23 cellular contexts compared by ENCODE assay signal in genomic region chr10:114295393-114295792, GRCh38. TPM values are rescaled to one million over a fixed set of nuclear protein-coding genes. Genes with fewer than 3 reads are reported as not detected.
A peak's percentile ranks its signal among the peaks of the same experiment; 100 is the strongest.
DNase-seq lines count a peak whose midpoint lies in the region; ATAC-seq, FAIRE-seq and TF ChIP-seq lines count a peak whose summit lies in the region.
"Had no signal": no experiment of that assay in that cellular context is flagged by ENCODE, and none has a peak within 500 bp of the region (broad histone marks: within the 10 kb centered on the region; RNA-seq: fewer than 3 reads in every experiment).

No MANE protein-coding gene starts in this region.

- no peaks in the 10 kb centered on the region for H3K79me2 ChIP-seq in mammary epithelial cell (ENCODE audit: insufficient read depth, low read length)
- no peaks in the 10 kb centered on the region for H3K79me2 ChIP-seq in Loucy (ENCODE audit: insufficient read depth, low read length)
- no peaks in the 10 kb centered on the region for H3K79me2 ChIP-seq in endothelial cell of umbilical vein (ENCODE audit: control insufficient read depth, insufficient read depth, low read length)

- H2AFZ ChIP-seq in mammary epithelial cell (ENCODE audit: low read depth, low read length) = no peak overlapping the region
- no peak overlapping the region for H2AFZ ChIP-seq in Loucy (ENCODE audit: low read length)
- H2AFZ ChIP-seq in endothelial cell of umbilical vein (ENCODE audit: low read depth, low read length) = no peak overlapping the region

- TF ChIP-seq POLR2A in breast epithelium (IDR thresholded peaks at IDR 0.05) (no peak), endothelial cell of umbilical vein (IDR thresholded peaks at IDR 0.05; ENCODE audit: low read depth, low read length) (no peak)

- H3K9me3 Mint-ChIP-seq in CD4-positive, alpha-beta T cell = peaks cover 10% of the 10 kb centered on the region

- POLR2A ChIA-PET in endothelial cell of umbilical vein (lab: Charles Lee) = no interaction called here
- POLR2A ChIA-PET in CD4-positive, alpha-beta T cell (lab: Charles Lee) = no interaction called here

- no peaks in the 10 kb centered on the region for H4K20me1 ChIP-seq in mammary epithelial cell (ENCODE audit: insufficient read depth, low read length)
- H4K20me1 ChIP-seq in Loucy (ENCODE audit: insufficient read depth, low read length, poor library complexity, severe bottlenecking) = no peaks in the 10 kb centered on the region
- no peaks in the 10 kb centered on the region for H4K20me1 ChIP-seq in endothelial cell of umbilical vein (replicated peaks; ENCODE audit: control insufficient read depth, extremely low read depth, insufficient read depth, low read length)
- H4K20me1 ChIP-seq: BLaER1 treated with 17β-estradiol and CSF1 and Interleukin-3, amounts not matched to agents 10 nM and 100 nM had no signal

- no peaks in the 10 kb centered on the region for H3K27me3 Mint-ChIP-seq in CD4-positive, alpha-beta T cell

- CTCF ChIA-PET in mammary epithelial cell (lab: Charles Lee; ENCODE audit: low non-redundant PET) = no interaction called here
- CTCF ChIA-PET in endothelial cell of umbilical vein (lab: Charles Lee) = interaction anchor here (1.1 kb wide), 1 partner anchor 9 kb away, joined by 5 read pairs; no protein-coding TSS in a partner anchor
- CTCF ChIA-PET in CD4-positive, alpha-beta T cell (lab: Charles Lee) = no interaction called here

- dilution Hi-C loops in mammary epithelial cell (cut with HindIII; ENCODE audit: low sequenced_read_pairs) (no loop called here), endothelial cell of umbilical vein (cut with MboI; ENCODE audit: extremely low pct_ligation_motif_present, low sequenced_read_pairs) (no loop called here)

- DNase-seq in mammary epithelial cell = no peak
- no peak for DNase-seq in breast epithelium (ENCODE audit: low spot score in 2 of 2)
- peak; percentile 8 for DNase-seq in astrocyte of the spinal cord (ENCODE audit: low read depth, low spot score)
- peak; percentile 17 for DNase-seq in endothelial cell of umbilical vein (ENCODE audit: low read depth, low spot score)
- DNase-seq in CD4-positive, alpha-beta T cell = no peak
- DNase-seq in NCI-H2171 (lab: John Stamatoyannopoulos, UW) = no peak
- DNase-seq in NOMO-1 treated with DMSO at 0.1 percent for 48 hours (lab: John Stamatoyannopoulos, UW; ENCODE audit: unreplicated experiment) = no peak
- DNase-seq: 8988T, Caco-2, DMS153, DND-41, EL, H9 had no signal

- BruUV-seq in mammary epithelial cell (replicated peaks; lab: Mats Ljungman, UMichigan) (TSS peak; percentile 64), endothelial cell of umbilical vein (replicated peaks; lab: Mats Ljungman, UMichigan) (no TSS peak)

- H3K4me1 Mint-ChIP-seq in CD4-positive, alpha-beta T cell (ENCODE audit: low read depth) = no peaks in the 10 kb centered on the region
- H3K4me1 Mint-ChIP-seq: H9 had no signal

- H3K9me1 ChIP-seq in endothelial cell of umbilical vein (replicated peaks; ENCODE audit: control insufficient read depth, extremely low read depth, insufficient read depth, low read length) = no peaks in the 10 kb centered on the region

- peaks cover 4% of the 10 kb centered on the region; the same call in 1 of the 2 replicates for H3F3A ChIP-seq in Loucy (ENCODE audit: low read depth)

- H3K9ac ChIP-seq in mammary epithelial cell (ENCODE audit: insufficient read depth, low read length) = no peak overlapping the region
- no peak overlapping the region for H3K9ac ChIP-seq in Loucy (ENCODE audit: low read depth, low read length, poor library complexity, severe bottlenecking)
- no peak overlapping the region for H3K9ac ChIP-seq in endothelial cell of umbilical vein (replicated peaks; ENCODE audit: extremely low read depth, insufficient read depth, low read length)
- H3K9ac ChIP-seq: BLaER1 treated with 17β-estradiol and CSF1 and Interleukin-3, amounts not matched to agents 10 nM and 100 nM had no signal

- peaks cover under 1% of the 10 kb centered on the region for H3K4me1 ChIP-seq in mammary epithelial cell (ENCODE audit: insufficient read depth, low read length)
- H3K4me1 ChIP-seq in breast epithelium = no peaks in the 10 kb centered on the region
- peaks cover 14% of the 10 kb centered on the region for H3K4me1 ChIP-seq in Loucy (ENCODE audit: insufficient read depth, low read length, poor library complexity, severe bottlenecking)
- H3K4me1 ChIP-seq in endothelial cell of umbilical vein (ENCODE audit: control insufficient read depth, extremely low read depth, insufficient read depth, low read length) = no peaks in the 10 kb centered on the region
- H3K4me1 ChIP-seq: Caco-2 had no signal

- TF ChIP-seq CTCF in mammary epithelial cell (conservative IDR thresholded peaks at IDR 0.05 in 1 of 2, IDR thresholded peaks at IDR 0.05 in 1 of 2; ENCODE audit: extremely low read depth in 1 of 2, insufficient read depth in 1 of 2, low read depth in 1 of 2, low read length in 2 of 2) (no peak), breast epithelium (IDR thresholded peaks at IDR 0.05) (no peak), Loucy (conservative IDR thresholded peaks at IDR 0.05; ENCODE audit: low read length) (no peak), astrocyte of the spinal cord (IDR thresholded peaks at IDR 0.05; ENCODE audit: low read depth, low read length) (no peak), endothelial cell of umbilical vein (IDR thresholded peaks at IDR 0.05; ENCODE audit: extremely low read depth in 1 of 2, insufficient read depth in 1 of 2, low read depth in 1 of 2, low read length in 2 of 2) (no peak)
- TF ChIP-seq CTCF in CD4-positive, alpha-beta T cell (IDR thresholded peaks at IDR 0.05) = no peak

- WGBS in mammary epithelial cell (ENCODE audit: low coverage, missing lambda C conversion rate) = 0% methylated on average over 1 of the region's 1 CpG

- ATAC-seq in CD4-positive, alpha-beta T cell (ENCODE audit: poor library complexity) = no peak
- ATAC-seq: GM12878 had no signal

- H3K27me3 ChIP-seq in mammary epithelial cell (ENCODE audit: insufficient read depth, low read length) (no peaks in the 10 kb centered on the region), breast epithelium (no peaks in the 10 kb centered on the region), Loucy (ENCODE audit: insufficient read depth, low read length, poor library complexity, severe bottlenecking) (no peaks in the 10 kb centered on the region), endothelial cell of umbilical vein (ENCODE audit: control insufficient read depth in 2 of 2, insufficient read depth in 2 of 2, low read length in 2 of 2) (peaks cover 0 to 2% of the 10 kb centered on the region in 2 experiments)
- H3K27me3 ChIP-seq in CD4-positive, alpha-beta T cell (ENCODE audit: control insufficient read depth, insufficient read depth, low read length) = no peaks in the 10 kb centered on the region
- H3K27me3 ChIP-seq: BLaER1 treated with 17β-estradiol and CSF1 and Interleukin-3, amounts not matched to agents 10 nM and 100 nM had no signal

- H3K27ac ChIP-seq in mammary epithelial cell (ENCODE audit: insufficient read depth, low read depth, low read length) (no peak overlapping the region), breast epithelium (no peak overlapping the region), endothelial cell of umbilical vein (ENCODE audit: insufficient read depth, low read depth, low read length) (no peak overlapping the region)
- no peak overlapping the region for H3K27ac ChIP-seq in CD4-positive, alpha-beta T cell (ENCODE audit: low read depth, low read length)
- H3K27ac ChIP-seq: HL-60 had no signal

- no peak for FAIRE-seq in endothelial cell of umbilical vein (lab: Jason Lieb, UNC)
- FAIRE-seq: GM12878, GM19239, H1 had no signal

- H3K36me3 Mint-ChIP-seq in CD4-positive, alpha-beta T cell (ENCODE audit: low read depth) = peaks cover 57% of the 10 kb centered on the region

- H3K4me3 Mint-ChIP-seq in CD4-positive, alpha-beta T cell = no peak overlapping the region
- H3K4me3 Mint-ChIP-seq: H9 had no signal

- no peaks in the 10 kb centered on the region for H3K9me2 ChIP-seq in Loucy (replicated peaks; ENCODE audit: low read depth, low read length)

- H3K36me3 ChIP-seq in mammary epithelial cell (ENCODE audit: insufficient read depth, low read length) = peaks cover 24% of the 10 kb centered on the region
- peaks cover 30% of the 10 kb centered on the region for H3K36me3 ChIP-seq in breast epithelium
- no peaks in the 10 kb centered on the region for H3K36me3 ChIP-seq in Loucy (ENCODE audit: insufficient read depth, low read length)
- H3K36me3 ChIP-seq in endothelial cell of umbilical vein (ENCODE audit: control insufficient read depth in 2 of 2, extremely low read depth in 1 of 2, insufficient read depth in 2 of 2, low read length in 2 of 2) = no peaks in the 10 kb centered on the region

- H3K9me3 ChIP-seq in mammary epithelial cell (replicated peaks; ENCODE audit: insufficient read depth, low read length) (peaks cover 15% of the 10 kb centered on the region), breast epithelium (peaks cover 16 to 17% of the 10 kb centered on the region in 2 donors), Loucy (ENCODE audit: insufficient read depth, low read depth, low read length) (peaks cover 16% of the 10 kb centered on the region), endothelial cell of umbilical vein (replicated peaks; ENCODE audit: control insufficient read depth, insufficient read depth, low read length) (no peaks in the 10 kb centered on the region)
- H3K9me3 ChIP-seq in CD4-positive, alpha-beta T cell (ENCODE audit: control insufficient read depth, low read length) = peaks cover 23% of the 10 kb centered on the region

- H3K4me3 ChIP-seq in mammary epithelial cell (replicated peaks in 1 of 3; ENCODE audit: insufficient read depth in 1 of 3, low read depth in 2 of 3, low read length in 3 of 3) (no peak overlapping the region), breast epithelium (no peak overlapping the region), Loucy (ENCODE audit: low read length, poor library complexity, severe bottlenecking) (no peak overlapping the region), astrocyte of the spinal cord (ENCODE audit: low read depth, low read length) (no peak overlapping the region), endothelial cell of umbilical vein (replicated peaks in 1 of 3; ENCODE audit: insufficient read depth in 1 of 3, low read depth in 1 of 3, low read length in 3 of 3) (no peak overlapping the region)
- H3K4me3 ChIP-seq: GM12878 had no signal

- in situ Hi-C loops in mammary epithelial cell (cut with MboI; ENCODE audit: low sequenced_read_pairs in 2 of 2) (no loop called here), astrocyte of the spinal cord (cut with HindIII; ENCODE audit: low sequenced_read_pairs) (no loop called here)

- intact Hi-C loops in mammary epithelial cell (cut with micrococcal nuclease) (no loop called here), breast epithelium (cut with DNase I; ENCODE audit: low total_unique reads) (no loop called here), endothelial cell of umbilical vein (cut with micrococcal nuclease) (no loop called here)
- intact Hi-C loops in CD4-positive, alpha-beta T cell (cut with DNase I, micrococcal nuclease) = loop anchor here in 1 of 2 experiments (1.0 kb wide), 1 partner anchor 36 kb away; no protein-coding TSS in a partner anchor

- H3K4me2 ChIP-seq in mammary epithelial cell (ENCODE audit: insufficient read depth, low read depth, low read length) (no peak overlapping the region), Loucy (ENCODE audit: low read depth, low read length, poor library complexity, severe bottlenecking) (peak overlapping the region; percentile 7), endothelial cell of umbilical vein (ENCODE audit: insufficient read depth, low read length) (no peak overlapping the region)

- H3K27ac Mint-ChIP-seq in CD4-positive, alpha-beta T cell = no peak overlapping the region
- H3K27ac Mint-ChIP-seq: H9 had no signal

RNA-seq across cellular contexts. Expression of gene VWA2, which starts 56.3 kb away (rescaled TPM):
- total RNA-seq in mammary epithelial cell (1 to 10 TPM in 1 of 2 donors, under 1 TPM in 1; 0.14 to 2.5 TPM), breast epithelium (10 to 100 TPM in 1 of 3 donors, 1 to 10 TPM in 1, under 1 TPM in 1; 0.48 to 18.7 (median 8.0) TPM), endothelial cell of umbilical vein (not detected in 2 replicates)
- polyA plus RNA-seq in mammary epithelial cell (0.34 TPM), endothelial cell of umbilical vein (not detected in 2 replicates)
- polyA minus RNA-seq in mammary epithelial cell (1.8 TPM), endothelial cell of umbilical vein (not detected in 2 replicates)
- not detected in 2 replicates for polyA plus RNA-seq in endothelial cell of umbilical vein (2011; cell fraction: cytosol; rRNA removed)
- polyA plus RNA-seq in endothelial cell of umbilical vein (2011; cell fraction: nucleus; rRNA removed) = not detected in 2 replicates
- not detected in 2 replicates for polyA plus RNA-seq in endothelial cell of umbilical vein (2012)
- not detected for polyA minus RNA-seq in endothelial cell of umbilical vein (2011; cell fraction: cytosol; rRNA and poly(A)+ RNA removed)
- not detected in 2 replicates for polyA minus RNA-seq in endothelial cell of umbilical vein (2011; cell fraction: nucleus; rRNA and poly(A)+ RNA removed)
- total RNA-seq in CD4-positive, alpha-beta T cell = not detected
- total RNA-seq: A673, G401, GM12878, HT1080 had no signal
- polyA plus RNA-seq: AG04450 had no signal

Comparison
In these comparisons a context has a peak if more than half of its experiments do, and no peak if none do; other contexts are left out.
1. DNase-seq: peak in astrocyte of the spinal cord (single experiment) and endothelial cell of umbilical vein (single experiment); none in mammary epithelial cell (single experiment), breast epithelium (0 of 2), CD4-positive, alpha-beta T cell (0 of 10), NCI-H2171 (single experiment) and NOMO-1 treated with DMSO at 0.1 percent for 48 hours (single experiment).